17 cellular contexts compared by ENCODE assay signal in the genomic region with DNA sequence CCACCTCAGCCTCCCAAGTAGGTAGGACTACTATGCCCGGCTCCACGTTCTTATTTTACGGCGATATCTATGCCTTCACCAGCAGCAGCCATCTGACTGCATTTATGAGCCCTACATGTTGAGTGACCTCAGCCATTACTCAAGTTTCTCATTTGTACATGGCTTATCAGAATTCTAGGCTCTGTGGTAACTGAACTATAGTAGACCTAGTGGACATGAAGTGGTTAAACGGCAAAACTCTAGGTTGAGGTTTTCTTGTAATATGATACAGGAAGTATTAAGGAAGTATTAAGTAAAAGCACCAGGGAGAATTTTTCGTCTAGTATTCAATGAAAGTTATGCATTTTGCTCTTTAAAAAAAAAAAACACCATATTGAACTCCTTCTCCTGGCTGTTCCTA. TPM values are rescaled to one million over a fixed set of nuclear protein-coding genes. Genes with fewer than 3 reads are reported as not detected.
DNase-seq lines count a peak whose midpoint lies in the region; ATAC-seq, FAIRE-seq and TF ChIP-seq lines count a peak whose summit lies in the region.
"Had no signal": no experiment of that assay in that cellular context is flagged by ENCODE, and none has a peak within 500 bp of the region (broad histone marks: within the 10 kb centered on the region; RNA-seq: fewer than 3 reads in every experiment).

No MANE protein-coding gene starts in this region.

- H3K9me3 ChIP-seq in A549: no peaks in the 10 kb centered on the region
- H3K9me3 ChIP-seq in GM23248 (ENCODE audit: low read depth): no peaks in the 10 kb centered on the region
- no peaks in the 10 kb centered on the region for H3K9me3 ChIP-seq in esophagus muscularis mucosa
- H3K9me3 ChIP-seq: gastrocnemius medialis had no signal

- no peak overlapping the region for H3K9ac ChIP-seq in GM23248

- H3K36me3 ChIP-seq in GM23248 (ENCODE audit: low read depth): no peaks in the 10 kb centered on the region
- no peaks in the 10 kb centered on the region for H3K36me3 ChIP-seq in esophagus muscularis mucosa
- H3K36me3 ChIP-seq: gastrocnemius medialis had no signal

- no peak for TF ChIP-seq RAD21 in A549 (conservative IDR thresholded peaks at IDR 0.05 in 1 of 2, IDR thresholded peaks at IDR 0.05 in 1 of 2)

- H3K79me2 ChIP-seq in GM23248 (ENCODE audit: insufficient read depth): no peaks in the 10 kb centered on the region

- intact Hi-C loops in esophagus muscularis mucosa (cut with DNase I): no loop called here

- peaks cover 0 to 2% (median 2%) of the 10 kb centered on the region in 3 donors for H3K27me3 Mint-ChIP-seq in immature natural killer cell (ENCODE audit: low read depth in 3 of 3)

- DNase-seq in A549 (ENCODE audit: low read depth in 1 of 2, low spot score in 1 of 2) (no peak), GM23248 (no peak), OCI-M2 (lab: John Stamatoyannopoulos, UW; ENCODE audit: unreplicated experiment) (peak; percentile 11), esophagus muscularis mucosa (ENCODE audit: extremely low spot score) (no peak), immature natural killer cell (no peak), GDM1 (lab: John Stamatoyannopoulos, UW) (no peak)
- DNase-seq: activated CD4-positive, CD25-positive, alpha-beta regulatory T cell treated with anti-CD3 and anti-CD28 coated beads, Interleukin-2, amount 50 U/mL, for 72 hours; DMS79 treated with DMSO at 0.1 percent for 48 hours; gastrocnemius medialis; H7; NCI-H1417; NCI-H526 treated with DMSO at 0.1 percent for 48 hours; retina; SHP77; stimulated activated naive CD4-positive, alpha-beta T cell treated with Interleukin-2 at 50 U/mL for 16 hours had no signal

- TF ChIP-seq CTCF in A549 (IDR thresholded peaks at IDR 0.05): no peak
- no peak for TF ChIP-seq CTCF in esophagus muscularis mucosa (IDR thresholded peaks at IDR 0.05)

- ATAC-seq in A549 (no peak), GM21529 (IDR thresholded peaks at IDR 0.05; ENCODE audit: unreplicated experiment) (no peak), GM18858 (IDR thresholded peaks at IDR 0.05; ENCODE audit: unreplicated experiment) (no peak)
- ATAC-seq: gastrocnemius medialis had no signal

- peaks cover 6 to 8% of the 10 kb centered on the region in 2 donors for H3K4me1 Mint-ChIP-seq in immature natural killer cell

- H2AFZ ChIP-seq in GM23248: 0 out of 2 replicates have a peak overlapping the region, but pooled peaks have one; percentile 10

- POLR2A ChIA-PET in A549 (lab: Yijun Ruan, JAX): no interaction called here

- no peaks in the 10 kb centered on the region for H4K20me1 ChIP-seq in GM23248 (ENCODE audit: insufficient read depth)

- H3K4me3 ChIP-seq in A549 (no peak overlapping the region), GM23248 (no peak overlapping the region), esophagus muscularis mucosa (no peak overlapping the region)
- H3K4me3 ChIP-seq: gastrocnemius medialis had no signal

- H3K27ac ChIP-seq in A549 (no peak overlapping the region), GM23248 (no peak overlapping the region), esophagus muscularis mucosa (replicated peaks in 1 of 4) (peak overlapping the region in 3 of 4 donors; percentile 1 to 33 (median 25))

- no peaks in the 10 kb centered on the region for H3K9me3 Mint-ChIP-seq in immature natural killer cell

- H3K4me2 ChIP-seq in A549 (peak overlapping the region; percentile 27; the same call in 1 of the 3 replicates), GM23248 (ENCODE audit: unreplicated experiment) (no peak overlapping the region)

- no peaks in the 10 kb centered on the region for H3F3A ChIP-seq in GM23248 (ENCODE audit: insufficient read depth)

- TF ChIP-seq EP300 in A549 (IDR thresholded peaks at IDR 0.05) (no peak), esophagus muscularis mucosa (IDR thresholded peaks at IDR 0.05) (no peak)

- no peaks in the 10 kb centered on the region for H3K27me3 ChIP-seq in GM23248 (replicated peaks; ENCODE audit: insufficient read depth)
- no peaks in the 10 kb centered on the region for H3K27me3 ChIP-seq in esophagus muscularis mucosa
- H3K27me3 ChIP-seq: gastrocnemius medialis had no signal

- no peaks in the 10 kb centered on the region for H3K9me2 ChIP-seq in GM23248 (ENCODE audit: insufficient read depth)

- FAIRE-seq in A549 (lab: Jason Lieb, UNC): no peak

- H3K4me1 ChIP-seq in A549 (peaks cover 13% of the 10 kb centered on the region; the same call in 2 of the 3 replicates), GM23248 (ENCODE audit: insufficient read depth) (no peaks in the 10 kb centered on the region), esophagus muscularis mucosa (peaks cover 0 to 41% (median 29%) of the 10 kb centered on the region in 4 donors)

- TF ChIP-seq POLR2A in A549 (IDR thresholded peaks at IDR 0.05; ENCODE audit: low read length) (no peak), esophagus muscularis mucosa (IDR thresholded peaks at IDR 0.05; ENCODE audit: low read depth) (no peak)

- peak overlapping the region in 1 of 6 donors; percentile 30 for H3K27ac Mint-ChIP-seq in immature natural killer cell

- H3K4me3 Mint-ChIP-seq in immature natural killer cell: peak overlapping the region in 2 of 5 donors; percentile 8 to 36

- in situ Hi-C loops in GM23248 (cut with MboI): no loop called here

- CTCF ChIA-PET in A549 (lab: Yijun Ruan, JAX): no interaction called here

- H3K36me3 Mint-ChIP-seq in immature natural killer cell: no peaks in the 10 kb centered on the region

- 72% methylated on average over 6 of the region's 6 CpGs for WGBS in A549 (ENCODE audit: missing lambda C conversion rate)
- 80 to 85% methylated on average over 6 of the region's 6 CpGs for WGBS in GM23248 (ENCODE audit: low coverage in 1 of 2, low lambda C conversion rate in 2 of 2, missing lambda C conversion rate in 2 of 2), 2 experiments
- WGBS in esophagus muscularis mucosa: 70% methylated on average over 6 of the region's 6 CpGs

TF ChIP-seq in A549, 52 proteins besides CTCF, POLR2A, EP300 and RAD21:
- TF ChIP-seq BHLHE40 (IDR thresholded peaks at IDR 0.05; ENCODE audit: low read depth, low read length) (no peak), HOXB5 (CRISPR knock-in tag; IDR thresholded peaks at IDR 0.05) (no peak)
- TF ChIP-seq, protein P1, sequence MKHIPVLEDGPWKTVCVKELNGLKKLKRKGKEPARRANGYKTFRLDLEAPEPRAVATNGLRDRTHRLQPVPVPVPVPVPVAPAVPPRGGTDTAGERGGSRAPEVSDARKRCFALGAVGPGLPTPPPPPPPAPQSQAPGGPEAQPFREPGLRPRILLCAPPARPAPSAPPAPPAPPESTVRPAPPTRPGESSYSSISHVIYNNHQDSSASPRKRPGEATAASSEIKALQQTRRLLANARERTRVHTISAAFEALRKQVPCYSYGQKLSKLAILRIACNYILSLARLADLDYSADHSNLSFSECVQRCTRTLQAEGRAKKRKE (CRISPR knock-in tag; IDR thresholded peaks at IDR 0.05; ENCODE audit: low read depth): no peak

RNA-seq across cellular contexts. Expression of a gene that starts 39.7 kb away (rescaled TPM):
- 47.2 and 53.9 TPM in 2 replicates for polyA plus RNA-seq in A549 (2011; rRNA removed)
- polyA plus RNA-seq in A549 (2012; cell fraction: cytosol; rRNA removed): 35.4 and 37.6 TPM in 2 replicates
- 44.9 and 55.2 TPM in 2 replicates for polyA plus RNA-seq in A549 (2012; cell fraction: nucleus; rRNA removed)
- 13.5 to 14.7 TPM (median 14.6 TPM) in 3 replicates for polyA plus RNA-seq in A549 (2017; fragmentation: RNase III; extraction: RNeasy Plus Mini Kit Qiagen cat#74134 plus additional on column Dnase treatment)
- polyA minus RNA-seq in A549 (2011; rRNA and poly(A)+ RNA removed): 65.8 and 67.0 TPM in 2 replicates
- 12.5 and 19.1 TPM in 2 replicates for total RNA-seq in GM23248 (2014; rRNA removed; shearing (Covaris generic))
- 10.6 and 10.7 TPM in 2 replicates for polyA plus RNA-seq in GM23248 (2016; fragmentation: Nextera tagmentation; extraction: Ambion mirVana)
- 10 to 100 TPM; 23.5 to 40.4 (median 35.2) TPM for total RNA-seq in esophagus muscularis mucosa
- polyA plus RNA-seq in immature natural killer cell: 10 to 100 TPM; 43.1 to 63.4 (median 50.5) TPM

RNA-seq across cellular contexts. Expression of a gene that starts 59.3 kb away (rescaled TPM):
- polyA plus RNA-seq in A549 (2011; rRNA removed) (2.7 and 2.9 TPM in 2 replicates), A549 (2017; fragmentation: RNase III; extraction: RNeasy Plus Mini Kit Qiagen cat#74134 plus additional on column Dnase treatment) (1.2 to 1.6 TPM (median 1.3 TPM) in 3 replicates), GM23248 (2016; fragmentation: Nextera tagmentation; extraction: Ambion mirVana) (0.96 and 2.2 TPM in 2 replicates), immature natural killer cell (10 to 100 TPM in 1 of 3 donors, 1 to 10 TPM in 2; 2.1 to 17.3 (median 8.9) TPM)
- 0.48 and 0.52 TPM in 2 replicates for polyA plus RNA-seq in A549 (2012; cell fraction: cytosol; rRNA removed)
- 0.31 and 0.62 TPM in 2 replicates for polyA plus RNA-seq in A549 (2012; cell fraction: nucleus; rRNA removed)
- polyA minus RNA-seq in A549 (2011; rRNA and poly(A)+ RNA removed): 1.4 and 2.4 TPM in 2 replicates
- 2.2 and 19.1 TPM in 2 replicates for total RNA-seq in GM23248 (2014; rRNA removed; shearing (Covaris generic))
- 10 to 100 TPM; 15.1 to 72.3 (median 22.6) TPM for total RNA-seq in esophagus muscularis mucosa

Comparison
In these comparisons a context has a peak if more than half of its experiments do, and no peak if none do; other contexts are left out.
1. H3K27ac ChIP-seq: peak in esophagus muscularis mucosa (3 of 4); none in A549 (0 of 2) and GM23248 (single experiment).